In the genomic region with DNA sequence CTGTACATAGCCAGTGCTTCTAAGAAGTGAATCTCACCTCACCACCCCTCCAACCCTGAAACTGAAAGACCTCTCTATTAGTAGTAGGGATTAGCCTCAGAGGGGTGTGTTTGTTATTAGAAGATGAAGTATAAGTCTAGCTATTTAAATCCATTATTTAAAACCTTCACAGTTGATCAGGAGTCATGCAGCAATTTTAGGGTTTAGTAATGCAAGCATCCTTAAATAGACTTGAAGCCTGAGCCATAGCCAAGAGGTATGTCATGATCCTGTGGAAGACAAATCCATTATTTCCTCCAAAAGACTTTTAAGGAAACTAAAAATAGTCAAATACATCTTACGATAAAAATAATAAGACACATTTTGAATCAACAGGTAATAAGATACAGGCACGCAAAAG, we compare ENCODE assay signal across 16 cellular contexts.
"Had no signal": no experiment of that assay in that cellular context is flagged by ENCODE, and none has a peak within 500 bp of the region (broad histone marks: within the 10 kb centered on the region; RNA-seq: fewer than 3 reads in every experiment).

No MANE protein-coding gene starts in this region.

- H3K9me3 Mint-ChIP-seq: activated CD4-positive, alpha-beta T cell treated with anti-CD3 and anti-CD28 coated beads, Interleukin-2, amount 10 ng/mL, durations not matched to agents 24 days and 14 days; type B pancreatic cell had no signal

- H3K4me1 Mint-ChIP-seq: activated CD4-positive, alpha-beta T cell treated with anti-CD3 and anti-CD28 coated beads, Interleukin-2, amount 10 ng/mL, durations not matched to agents 24 days and 14 days; activated naive CD8-positive, alpha-beta T cell treated with anti-CD3 and anti-CD28 coated beads, Interleukin-2, amount 10 ng/mL, durations not matched to agents 7 days and 5 days; stimulated activated naive B cell treated with anti-CD40 and anti-IgM and Interleukin-4, amounts not matched to agents 10 μg/mL and 1 μg/mL and 100 μg/mL, for 72 hours; T-helper 17 cell had no signal

- H3K27ac ChIP-seq: dorsolateral prefrontal cortex, SJCRH30 had no signal

- H3K4me3 Mint-ChIP-seq: activated CD4-positive, alpha-beta T cell treated with anti-CD3 and anti-CD28 coated beads, Interleukin-2, amount 10 ng/mL, durations not matched to agents 24 days and 14 days; activated naive CD8-positive, alpha-beta T cell treated with anti-CD3 and anti-CD28 coated beads, Interleukin-2, amount 10 ng/mL, durations not matched to agents 7 days and 5 days; stimulated activated naive B cell treated with anti-CD40 and anti-IgM and Interleukin-4, amounts not matched to agents 10 μg/mL and 1 μg/mL and 100 μg/mL, for 72 hours; T-helper 17 cell had no signal

- H3K27me3 Mint-ChIP-seq: activated CD4-positive, alpha-beta T cell treated with anti-CD3 and anti-CD28 coated beads, Interleukin-2, amount 10 ng/mL, durations not matched to agents 24 days and 14 days; T-helper 17 cell; type B pancreatic cell had no signal

- H3K36me3 ChIP-seq: breast epithelium, SJCRH30 had no signal

- H3K27ac Mint-ChIP-seq: activated CD4-positive, alpha-beta T cell treated with anti-CD3 and anti-CD28 coated beads, Interleukin-2, amount 10 ng/mL, durations not matched to agents 24 days and 14 days; activated naive CD8-positive, alpha-beta T cell treated with anti-CD3 and anti-CD28 coated beads, Interleukin-2, amount 10 ng/mL, durations not matched to agents 7 days and 5 days; stimulated activated naive B cell treated with anti-CD40 and anti-IgM and Interleukin-4, amounts not matched to agents 10 μg/mL and 1 μg/mL and 100 μg/mL, for 72 hours; T-helper 17 cell had no signal

- DNase-seq: activated CD4-positive, alpha-beta T cell treated with anti-CD3 and anti-CD28 coated beads, Interleukin-2, amount 10 ng/mL, durations not matched to agents 24 days and 14 days; activated CD4-positive, CD25-positive, alpha-beta regulatory T cell; activated CD8-positive, alpha-beta memory T cell treated with anti-CD3 and anti-CD28 coated beads, Interleukin-2, amount 50 U/mL, for 48 hours; activated naive CD8-positive, alpha-beta T cell treated with anti-CD3 and anti-CD28 coated beads, Interleukin-2, amount 10 ng/mL, durations not matched to agents 7 days and 5 days; cerebellar nuclear complex; dorsolateral prefrontal cortex; hippocampal formation; left ventricle myocardium superior; posterior cingulate gyrus; SJCRH30; stimulated activated CD4-positive, alpha-beta T cell treated with anti-CD3 and anti-CD28 coated beads, Interleukin-15, amount 100 ng/mL, for 24 hours; stimulated activated CD4-positive, alpha-beta T cell treated with anti-CD3 and anti-CD28 coated beads, Interleukin-4, amount 100 ng/mL, for 1 hour; stimulated activated naive B cell treated with anti-CD40 and anti-IgM and Interleukin-4, amounts not matched to agents 10 μg/mL and 1 μg/mL and 100 μg/mL, for 72 hours; T-helper 17 cell had no signal

- H3K27me3 ChIP-seq: SJCRH30 had no signal

- H3K4me3 ChIP-seq: breast epithelium, dorsolateral prefrontal cortex, SJCRH30 had no signal

- H3K4me1 ChIP-seq: breast epithelium had no signal

- H3K36me3 Mint-ChIP-seq: activated naive CD8-positive, alpha-beta T cell treated with anti-CD3 and anti-CD28 coated beads, Interleukin-2, amount 10 ng/mL, durations not matched to agents 7 days and 5 days; stimulated activated naive B cell treated with anti-CD40 and anti-IgM and Interleukin-4, amounts not matched to agents 10 μg/mL and 1 μg/mL and 100 μg/mL, for 72 hours; type B pancreatic cell had no signal

- H3K9me3 ChIP-seq: breast epithelium, SJCRH30 had no signal
